Comparison of ENCODE assay signal across 8 cellular contexts in genomic region chr18:77650799-77651385, GRCh38.
DNase-seq lines count a peak whose midpoint lies in the region; ATAC-seq and TF ChIP-seq lines count a peak whose summit lies in the region.

No MANE protein-coding gene starts in this region.

- H3K4me3 ChIP-seq in A673 (ENCODE audit: low read depth, low read length, poor library complexity, severe bottlenecking), result no peak overlapping the region

- ATAC-seq in GM18511 (IDR thresholded peaks at IDR 0.05; ENCODE audit: unreplicated experiment) (peak; percentile 85), HG03039 (IDR thresholded peaks at IDR 0.05; ENCODE audit: unreplicated experiment) (peak; percentile 85), memory B cell (ENCODE audit: low read depth) (peak; percentile 19)

- no peaks in the 10 kb centered on the region for H3K9me3 ChIP-seq in A673 (ENCODE audit: low read depth, low read length, poor library complexity, severe bottlenecking)

- no peaks in the 10 kb centered on the region for H3K27me3 ChIP-seq in A673 (replicated peaks; ENCODE audit: insufficient read depth, low read depth, low read length, poor library complexity)

- H3K4me1 ChIP-seq in A673 (ENCODE audit: insufficient read depth, low read length, poor library complexity, severe bottlenecking), result no peaks in the 10 kb centered on the region

- no peak overlapping the region for H3K4me3 Mint-ChIP-seq in activated CD4-positive, alpha-beta T cell treated with anti-CD3 and anti-CD28 coated beads, Interleukin-2, amount 10 ng/mL, durations not matched to agents 24 days and 14 days
- H3K4me3 Mint-ChIP-seq in memory B cell, result no peak overlapping the region

- DNase-seq in A673 (ENCODE audit: low spot score) (peak; percentile 25), NCI-H2171 treated with DMSO at 0.1 percent for 48 hours (lab: John Stamatoyannopoulos, UW) (peak; percentile 63), memory B cell (ENCODE audit: low spot score in 2 of 2) (peak; percentile 21 to 46)
- DNase-seq in activated CD4-positive, alpha-beta T cell treated with anti-CD3 and anti-CD28 coated beads, Interleukin-2, amount 10 ng/mL, durations not matched to agents 24 days and 14 days, result peak; percentile 91
- peak; percentile 4 for DNase-seq in effector CD4-positive, alpha-beta T cell
- DNase-seq in stimulated activated CD8-positive, alpha-beta memory T cell treated with anti-CD3 and anti-CD28 coated beads, Interleukin-15, amount 100 ng/mL, for 48 hours (ENCODE audit: low read depth in 2 of 2), result peak; percentile 40 to 49

- no TSS peak for BruUV-seq in A673 (replicated peaks; lab: Mats Ljungman, UMichigan)

- peaks cover 2% of the 10 kb centered on the region for H3K4me1 Mint-ChIP-seq in activated CD4-positive, alpha-beta T cell treated with anti-CD3 and anti-CD28 coated beads, Interleukin-2, amount 10 ng/mL, durations not matched to agents 24 days and 14 days
- peaks cover 5% of the 10 kb centered on the region for H3K4me1 Mint-ChIP-seq in memory B cell

- H3K27ac ChIP-seq in A673 (ENCODE audit: low read depth, low read length, poor library complexity, severe bottlenecking), result no peak overlapping the region

- no peaks in the 10 kb centered on the region for H3K36me3 ChIP-seq in A673 (ENCODE audit: insufficient read depth, low read length, poor library complexity, severe bottlenecking)

- peak; percentile 58 for TF ChIP-seq CTCF in A673 (conservative IDR thresholded peaks at IDR 0.05; ENCODE audit: low read depth, low read length)

- CTCF ChIA-PET in A673 (lab: Charles Lee), result no interaction called here

- intact Hi-C loops in A673 (cut with micrococcal nuclease; ENCODE audit: unreplicated experiment), result no loop called here
- intact Hi-C loops in activated CD4-positive, alpha-beta T cell treated with anti-CD3 and anti-CD28 coated beads, Interleukin-2, amount 10 ng/mL, durations not matched to agents 24 days and 14 days (cut with micrococcal nuclease), result loop anchor here (1.0 to 5.0 kb wide), 4 partner anchors 651 to 849 kb away; no protein-coding TSS in a partner anchor

- H3K9me3 Mint-ChIP-seq in activated CD4-positive, alpha-beta T cell treated with anti-CD3 and anti-CD28 coated beads, Interleukin-2, amount 10 ng/mL, durations not matched to agents 24 days and 14 days, result no peaks in the 10 kb centered on the region
- H3K9me3 Mint-ChIP-seq in memory B cell, result peaks cover 1% of the 10 kb centered on the region

- peaks cover 4% of the 10 kb centered on the region for H3K27me3 Mint-ChIP-seq in activated CD4-positive, alpha-beta T cell treated with anti-CD3 and anti-CD28 coated beads, Interleukin-2, amount 10 ng/mL, durations not matched to agents 24 days and 14 days
- H3K27me3 Mint-ChIP-seq in memory B cell, result peaks cover 10% of the 10 kb centered on the region

- H3K27ac Mint-ChIP-seq in activated CD4-positive, alpha-beta T cell treated with anti-CD3 and anti-CD28 coated beads, Interleukin-2, amount 10 ng/mL, durations not matched to agents 24 days and 14 days, result no peak overlapping the region
- no peak overlapping the region for H3K27ac Mint-ChIP-seq in memory B cell

- POLR2A ChIA-PET in A673 (lab: Charles Lee; ENCODE audit: low non-redundant PET), result no interaction called here

- H3K36me3 Mint-ChIP-seq in activated CD4-positive, alpha-beta T cell treated with anti-CD3 and anti-CD28 coated beads, Interleukin-2, amount 10 ng/mL, durations not matched to agents 24 days and 14 days (ENCODE audit: low read depth), result no peaks in the 10 kb centered on the region
- H3K36me3 Mint-ChIP-seq in memory B cell, result peaks cover 2% of the 10 kb centered on the region

Comparison
In these comparisons a context has a peak if more than half of its experiments do, and no peak if none do; other contexts are left out.
1. DNase-seq: peak in every context shown above with its lines; median percentile 91 in activated CD4-positive, alpha-beta T cell treated with anti-CD3 and anti-CD28 coated beads, Interleukin-2, amount 10 ng/mL, durations not matched to agents 24 days and 14 days; 63 in NCI-H2171 treated with DMSO at 0.1 percent for 48 hours; 44 in stimulated activated CD8-positive, alpha-beta memory T cell treated with anti-CD3 and anti-CD28 coated beads, Interleukin-15, amount 100 ng/mL, for 48 hours; 34 in memory B cell; 25 in A673; 4 in effector CD4-positive, alpha-beta T cell.
2. ATAC-seq: peak in every context shown above with its lines; median percentile 85 in GM18511; 85 in HG03039; 19 in memory B cell.